ENCODE assay signal across 8 cellular contexts in genomic region chr19:14116918-14117578, GRCh38. TPM values are rescaled to one million over a fixed set of nuclear protein-coding genes. Genes with fewer than 3 reads are reported as not detected.
DNase-seq lines count a peak whose midpoint lies in the region; ATAC-seq and TF ChIP-seq lines count a peak whose summit lies in the region.

No MANE protein-coding gene starts in this region.

- H3K27me3 ChIP-seq in spleen (replicated peaks in 1 of 7) = no peaks in the 10 kb centered on the region

- no peak for DNase-seq in activated naive CD8-positive, alpha-beta T cell treated with anti-CD3 and anti-CD28 coated beads, Interleukin-2, amount 10 ng/mL, durations not matched to agents 7 days and 5 days
- DNase-seq in spleen = peak; percentile 91
- DNase-seq in NCI-H2081 treated with DMSO at 0.1 percent for 48 hours (lab: John Stamatoyannopoulos, UW) = no peak
- no peak for DNase-seq in DMS114 treated with DMSO at 0.1 percent for 48 hours (lab: John Stamatoyannopoulos, UW; ENCODE audit: unreplicated experiment)

- ATAC-seq in GM19397 (IDR thresholded peaks at IDR 0.05; ENCODE audit: unreplicated experiment) (peak; percentile 14), HG03571 (IDR thresholded peaks at IDR 0.05; ENCODE audit: unreplicated experiment) (peak; percentile 3), esophagus mucosa (no peak)
- peak; percentile 1 for ATAC-seq in activated naive CD8-positive, alpha-beta T cell treated with anti-CD3 and anti-CD28 coated beads, Interleukin-2, amount 10 ng/mL, durations not matched to agents 7 days and 5 days (ENCODE audit: low read depth)

- H3K4me3 ChIP-seq in iPS-11a (ENCODE audit: low read depth, low read length) = peak overlapping the region; percentile 46
- peak overlapping the region; percentile 71 to 95 (median 86) for H3K4me3 ChIP-seq in spleen

- H3K4me1 Mint-ChIP-seq in activated naive CD8-positive, alpha-beta T cell treated with anti-CD3 and anti-CD28 coated beads, Interleukin-2, amount 10 ng/mL, durations not matched to agents 7 days and 5 days = peaks cover 45% of the 10 kb centered on the region

- peak overlapping the region; percentile 98 for H3K4me3 Mint-ChIP-seq in activated naive CD8-positive, alpha-beta T cell treated with anti-CD3 and anti-CD28 coated beads, Interleukin-2, amount 10 ng/mL, durations not matched to agents 7 days and 5 days

- 1 to 3% (median 2%) methylated on average over 15 to 33 of the region's 33 CpGs for WGBS in spleen, 5 donors

- H3K4me1 ChIP-seq in spleen = peaks cover 38 to 89% (median 74%) of the 10 kb centered on the region in 6 donors

- intact Hi-C loops in spleen (cut with DNase I; ENCODE audit: low total_unique reads) = no loop called here

- peak overlapping the region; percentile 78 for H3K27ac Mint-ChIP-seq in activated naive CD8-positive, alpha-beta T cell treated with anti-CD3 and anti-CD28 coated beads, Interleukin-2, amount 10 ng/mL, durations not matched to agents 7 days and 5 days

- H3K9me3 Mint-ChIP-seq in activated naive CD8-positive, alpha-beta T cell treated with anti-CD3 and anti-CD28 coated beads, Interleukin-2, amount 10 ng/mL, durations not matched to agents 7 days and 5 days = no peaks in the 10 kb centered on the region

- no peaks in the 10 kb centered on the region for H3K36me3 ChIP-seq in spleen

- no peak for TF ChIP-seq POLR2A in spleen (IDR thresholded peaks at IDR 0.05)

- POLR2A ChIA-PET in activated naive CD8-positive, alpha-beta T cell treated with anti-CD3 and anti-CD28 coated beads, Interleukin-2, amount 10 ng/mL, durations not matched to agents 7 days and 5 days (lab: Charles Lee) = interaction anchor here (0.5 to 6.4 kb wide), 9 partner anchors 9 to 342 kb away, joined by 3 to 47 read pairs (median 5); partner anchors contain the start of gene ASF1B

- no peak for TF ChIP-seq CTCF in spleen (IDR thresholded peaks at IDR 0.05 in 8 of 11, conservative IDR thresholded peaks at IDR 0.05 in 3 of 11)

- H3K9me3 ChIP-seq in spleen = no peaks in the 10 kb centered on the region

- no peaks in the 10 kb centered on the region for H3K27me3 Mint-ChIP-seq in activated naive CD8-positive, alpha-beta T cell treated with anti-CD3 and anti-CD28 coated beads, Interleukin-2, amount 10 ng/mL, durations not matched to agents 7 days and 5 days

- H3K27ac ChIP-seq in spleen = peak overlapping the region; percentile 68 to 99 (median 92)

- H3K36me3 Mint-ChIP-seq in activated naive CD8-positive, alpha-beta T cell treated with anti-CD3 and anti-CD28 coated beads, Interleukin-2, amount 10 ng/mL, durations not matched to agents 7 days and 5 days = peaks cover 2% of the 10 kb centered on the region

RNA-seq across cellular contexts. Expression of gene PRKACA, which starts 0.5 kb away (rescaled TPM):
- total RNA-seq in activated naive CD8-positive, alpha-beta T cell treated with anti-CD3 and anti-CD28 coated beads, Interleukin-2, amount 10 ng/mL, durations not matched to agents 7 days and 5 days = 10 to 100 TPM; 64.1 to 66.9 TPM
- total RNA-seq in spleen (100 to 1,000 TPM in 6 of 7 donors, 10 to 100 TPM in 1; 87.7 to 256 (median 132) TPM), esophagus mucosa (45.2 TPM)
- 10 to 100 TPM; 26.6 to 77.3 (median 31.4) TPM for polyA plus RNA-seq in spleen

RNA-seq across cellular contexts. Expression of gene ASF1B, which starts 19.3 kb away (rescaled TPM):
- total RNA-seq in activated naive CD8-positive, alpha-beta T cell treated with anti-CD3 and anti-CD28 coated beads, Interleukin-2, amount 10 ng/mL, durations not matched to agents 7 days and 5 days = 10 to 100 TPM; 75.3 to 82.4 TPM
- total RNA-seq in spleen = 10 to 100 TPM in 3 of 7 donors, 1 to 10 TPM in 4; 4.0 to 24.8 (median 7.0) TPM
- 10 to 100 TPM in 2 of 3 donors, 1 to 10 TPM in 1; 3.8 to 12.5 (median 10.1) TPM for polyA plus RNA-seq in spleen
- total RNA-seq in esophagus mucosa = 13.9 TPM

RNA-seq across cellular contexts. Expression of gene SAMD1, which starts 26.5 kb away (rescaled TPM):
- 10 to 100 TPM; 58.3 to 65.6 TPM for total RNA-seq in activated naive CD8-positive, alpha-beta T cell treated with anti-CD3 and anti-CD28 coated beads, Interleukin-2, amount 10 ng/mL, durations not matched to agents 7 days and 5 days
- total RNA-seq in spleen (10 to 100 TPM; 25.5 to 36.8 (median 30.6) TPM), esophagus mucosa (24.8 TPM)
- polyA plus RNA-seq in spleen = 10 to 100 TPM; 19.6 to 31.4 (median 24.3) TPM

RNA-seq across cellular contexts. Expression of gene C19orf67, which starts 31.5 kb away (rescaled TPM):
- total RNA-seq in activated naive CD8-positive, alpha-beta T cell treated with anti-CD3 and anti-CD28 coated beads, Interleukin-2, amount 10 ng/mL, durations not matched to agents 7 days and 5 days = not detected
- total RNA-seq in spleen (1 to 10 TPM in 1 of 7 donors, not detected in 6; 4.9 TPM), esophagus mucosa (0.12 TPM)
- polyA plus RNA-seq in spleen = not detected

RNA-seq across cellular contexts. Expression of gene MISP3, which starts 44.5 kb away (rescaled TPM):
- 1 to 10 TPM; 1.1 to 1.6 TPM for total RNA-seq in activated naive CD8-positive, alpha-beta T cell treated with anti-CD3 and anti-CD28 coated beads, Interleukin-2, amount 10 ng/mL, durations not matched to agents 7 days and 5 days
- total RNA-seq in spleen (1 to 10 TPM; 1.8 to 8.0 (median 2.0) TPM), esophagus mucosa (3.4 TPM)
- polyA plus RNA-seq in spleen = 1 to 10 TPM; 1.5 to 2.2 (median 1.9) TPM
